ENCODE assay signal across 8 cellular contexts in genomic region chr10:102242118-102242485, GRCh38. TPM values are rescaled to one million over a fixed set of nuclear protein-coding genes. Genes with fewer than 3 reads are reported as not detected.
DNase-seq lines count a peak whose midpoint lies in the region; ATAC-seq lines count a peak whose summit lies in the region.
"Had no signal": no experiment of that assay in that cellular context is flagged by ENCODE, and none has a peak within 500 bp of the region (broad histone marks: within the 10 kb centered on the region; RNA-seq: fewer than 3 reads in every experiment).

No MANE protein-coding gene starts in this region.

- DNase-seq in H7: no peak
- no peak for DNase-seq in activated CD4-positive, alpha-beta memory T cell treated with anti-CD3 and anti-CD28 coated beads, Interleukin-2, amount 10 ng/mL, durations not matched to agents 7 days and 5 days
- no peak for DNase-seq in hypothalamus (lab: John Stamatoyannopoulos, UW)
- DNase-seq in NOMO-1 treated with dmso at 0.1 percent for 144 hours (lab: John Stamatoyannopoulos, UW; ENCODE audit: unreplicated experiment): no peak

- peak overlapping the region; percentile 72 for H3K4me3 Mint-ChIP-seq in activated CD4-positive, alpha-beta memory T cell treated with anti-CD3 and anti-CD28 coated beads, Interleukin-2, amount 10 ng/mL, durations not matched to agents 7 days and 5 days

- H3K36me3 Mint-ChIP-seq in activated CD4-positive, alpha-beta memory T cell treated with anti-CD3 and anti-CD28 coated beads, Interleukin-2, amount 10 ng/mL, durations not matched to agents 7 days and 5 days (ENCODE audit: low read depth): peaks cover 8% of the 10 kb centered on the region

- peaks cover 42% of the 10 kb centered on the region for H3K4me1 Mint-ChIP-seq in activated CD4-positive, alpha-beta memory T cell treated with anti-CD3 and anti-CD28 coated beads, Interleukin-2, amount 10 ng/mL, durations not matched to agents 7 days and 5 days

- peak overlapping the region in 2 of 21 experiments; percentile 43 to 65 for H3K27ac ChIP-seq in skin epidermis

- H3K36me3 ChIP-seq in H7 (replicated peaks; ENCODE audit: control insufficient read depth, insufficient read depth, low read length): no peaks in the 10 kb centered on the region

- H3K27me3 Mint-ChIP-seq in activated CD4-positive, alpha-beta memory T cell treated with anti-CD3 and anti-CD28 coated beads, Interleukin-2, amount 10 ng/mL, durations not matched to agents 7 days and 5 days: peaks cover 38% of the 10 kb centered on the region

- H3K27me3 ChIP-seq in H7 (ENCODE audit: control insufficient read depth, insufficient read depth, low read length): peaks cover 59% of the 10 kb centered on the region

- CTCF ChIA-PET in activated CD4-positive, alpha-beta memory T cell treated with anti-CD3 and anti-CD28 coated beads, Interleukin-2, amount 10 ng/mL, durations not matched to agents 7 days and 5 days (lab: Charles Lee): interaction anchor here (1.0 to 3.3 kb wide), 5 partner anchors 11 to 152 kb away, joined by 3 to 57 read pairs (median 5); no protein-coding TSS in a partner anchor

- POLR2A ChIA-PET in activated CD4-positive, alpha-beta memory T cell treated with anti-CD3 and anti-CD28 coated beads, Interleukin-2, amount 10 ng/mL, durations not matched to agents 7 days and 5 days (lab: Charles Lee): interaction anchor here (1.7 kb wide), 1 partner anchor 153 kb away, joined by 4 read pairs; the partner anchor contains the start of gene NFKB2

- H3K4me3 ChIP-seq in H7 (ENCODE audit: insufficient read depth, low read depth, low read length): peak overlapping the region; percentile 67
- peak overlapping the region; percentile 57 for H3K4me3 ChIP-seq in iPS-11a (ENCODE audit: low read depth, low read length)
- H3K4me3 ChIP-seq in skin epidermis: peak overlapping the region; percentile 26 to 54 (median 45)

- H3K27ac Mint-ChIP-seq in activated CD4-positive, alpha-beta memory T cell treated with anti-CD3 and anti-CD28 coated beads, Interleukin-2, amount 10 ng/mL, durations not matched to agents 7 days and 5 days: no peak overlapping the region

- no peak for ATAC-seq in GM19455 (IDR thresholded peaks at IDR 0.05; ENCODE audit: unreplicated experiment)

- H3K9me3 Mint-ChIP-seq in activated CD4-positive, alpha-beta memory T cell treated with anti-CD3 and anti-CD28 coated beads, Interleukin-2, amount 10 ng/mL, durations not matched to agents 7 days and 5 days: no peaks in the 10 kb centered on the region

RNA-seq across cellular contexts. Expression of gene PITX3, which starts 0.8 kb away (rescaled TPM):
- 0.17 TPM in 1 of 2 replicates, not detected in the other for total RNA-seq in H7 (2014; rRNA removed; shearing (Covaris generic))
- total RNA-seq in activated CD4-positive, alpha-beta memory T cell treated with anti-CD3 and anti-CD28 coated beads, Interleukin-2, amount 10 ng/mL, durations not matched to agents 7 days and 5 days: not detected
- total RNA-seq: M059J had no signal

RNA-seq across cellular contexts. Expression of gene GBF1, which starts 3.2 kb away (rescaled TPM):
- total RNA-seq in H7 (2014; rRNA removed; shearing (Covaris generic)): 25.1 and 29.9 TPM in 2 replicates
- 10 to 100 TPM; 42.4 to 43.1 TPM for total RNA-seq in activated CD4-positive, alpha-beta memory T cell treated with anti-CD3 and anti-CD28 coated beads, Interleukin-2, amount 10 ng/mL, durations not matched to agents 7 days and 5 days

RNA-seq across cellular contexts. Expression of gene ELOVL3, which starts 16.0 kb away (rescaled TPM):
- total RNA-seq in H7 (2014; rRNA removed; shearing (Covaris generic)): 0.14 TPM in 1 of 2 replicates, not detected in the other
- total RNA-seq in activated CD4-positive, alpha-beta memory T cell treated with anti-CD3 and anti-CD28 coated beads, Interleukin-2, amount 10 ng/mL, durations not matched to agents 7 days and 5 days: not detected
